8 cellular contexts compared by ENCODE assay signal in the genomic region with DNA sequence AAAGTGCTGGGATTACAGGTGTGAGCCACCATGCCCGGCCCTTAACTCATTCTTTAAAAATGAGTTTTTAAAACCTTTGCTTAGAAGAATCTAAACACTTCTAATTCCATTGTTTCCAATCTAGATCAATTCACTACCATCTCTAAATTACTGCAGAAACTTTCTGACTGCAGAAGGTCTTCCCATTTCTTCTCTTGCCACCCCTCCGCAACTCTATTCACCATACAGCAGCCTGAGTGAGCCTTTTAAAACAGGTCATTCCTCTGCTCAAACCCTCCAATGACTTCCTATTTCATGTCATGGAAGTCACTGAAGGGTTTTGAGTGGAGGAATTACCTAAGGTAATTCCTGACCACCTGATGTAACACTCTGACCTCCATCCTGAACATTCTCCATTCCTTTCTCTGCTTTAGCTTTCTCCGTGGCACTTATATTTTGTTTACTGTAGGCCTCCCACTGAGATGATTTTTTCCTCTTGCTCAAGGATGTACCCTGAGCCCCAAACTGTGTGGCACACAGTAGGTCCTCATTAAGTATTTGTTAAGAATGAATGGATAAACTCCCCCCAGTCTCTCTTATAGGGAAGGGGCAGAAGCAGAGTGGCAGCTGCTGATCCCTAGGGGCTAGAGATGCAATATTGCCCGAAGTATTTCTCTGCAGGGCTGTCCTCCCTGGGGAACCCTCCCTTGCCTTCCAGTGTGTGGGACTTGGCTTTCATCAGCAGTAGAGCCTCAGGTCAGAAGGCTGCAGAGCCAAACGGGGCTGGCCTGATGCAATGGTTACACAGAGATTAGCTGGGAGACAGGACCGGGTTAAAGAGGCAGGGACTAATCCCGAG. TPM values are rescaled to one million over a fixed set of nuclear protein-coding genes. Genes with fewer than 3 reads are reported as not detected.
DNase-seq lines count a peak whose midpoint lies in the region; ATAC-seq and TF ChIP-seq lines count a peak whose summit lies in the region.

No MANE protein-coding gene starts in this region.

- ATAC-seq in body of pancreas (no peak), GM19324 (IDR thresholded peaks at IDR 0.05; ENCODE audit: low FRiP score, unreplicated experiment) (no peak), GM18519 (IDR thresholded peaks at IDR 0.05; ENCODE audit: low FRiP score, unreplicated experiment) (no peak), HG02870 (IDR thresholded peaks at IDR 0.05; ENCODE audit: unreplicated experiment) (no peak)

- peak overlapping the region; percentile 35 to 94 for H3K4me3 ChIP-seq in body of pancreas
- peak overlapping the region; percentile 90 for H3K4me3 ChIP-seq in kidney epithelial cell (ENCODE audit: low read depth, low read length)

- no peaks in the 10 kb centered on the region for H3K27me3 ChIP-seq in body of pancreas
- no peaks in the 10 kb centered on the region for H3K27me3 ChIP-seq in kidney epithelial cell (ENCODE audit: control insufficient read depth, insufficient read depth, low read length)

- DNase-seq in Daoy (ENCODE audit: low read depth): peak; percentile 34
- peak; percentile 82 for DNase-seq in NAMALWA (ENCODE audit: low spot score)
- DNase-seq in body of pancreas: peak; percentile 56 to 70 (median 62)
- DNase-seq in kidney epithelial cell (ENCODE audit: low read depth): no peak
- DNase-seq in stromal cell of bone marrow (ENCODE audit: low read depth): peak; percentile 10

- H3K36me3 ChIP-seq in body of pancreas (replicated peaks in 1 of 2; ENCODE audit: insufficient read depth in 1 of 2, low read depth in 2 of 2) (peaks cover 4 to 15% of the 10 kb centered on the region in 2 donors), kidney epithelial cell (ENCODE audit: control insufficient read depth, insufficient read depth, low read length) (peaks cover 2% of the 10 kb centered on the region)

- TF ChIP-seq POLR2A in body of pancreas (IDR thresholded peaks at IDR 0.05): no peak

- intact Hi-C loops in body of pancreas (cut with DNase I): no loop called here

- 9 to 19% methylated on average over 4 to 7 of the region's 7 CpGs for WGBS in body of pancreas, 2 donors

- no peak for TF ChIP-seq CTCF in body of pancreas (IDR thresholded peaks at IDR 0.05)
- no peak for TF ChIP-seq CTCF in kidney epithelial cell (IDR thresholded peaks at IDR 0.05; ENCODE audit: insufficient read depth, low read length, poor library complexity, severe bottlenecking)

- H3K4me1 ChIP-seq in body of pancreas: peaks cover 71% of the 10 kb centered on the region

- peak overlapping the region; percentile 95 to 99 (median 98) for H3K27ac ChIP-seq in body of pancreas

- no peaks in the 10 kb centered on the region for H3K9me3 ChIP-seq in body of pancreas

RNA-seq across cellular contexts. Expression of a gene that starts 1.2 kb away (rescaled TPM):
- 9.4 and 11.3 TPM in 2 replicates for total RNA-seq in Daoy (2014; rRNA removed; shearing (Covaris generic))
- total RNA-seq in body of pancreas (10 to 100 TPM in 1 of 2 donors, 1 to 10 TPM in 1; 7.3 to 12.7 TPM), kidney epithelial cell (95.7 and 107 TPM in 2 replicates)

RNA-seq across cellular contexts. Expression of a gene that starts 3.5 kb away (rescaled TPM):
- 0.57 and 0.91 TPM in 2 replicates for total RNA-seq in Daoy (2014; rRNA removed; shearing (Covaris generic))
- total RNA-seq in body of pancreas (10 to 100 TPM; 22.7 to 30.6 TPM), kidney epithelial cell (10.0 and 11.6 TPM in 2 replicates)

RNA-seq across cellular contexts. Expression of a gene that starts 27.9 kb away (rescaled TPM):
- total RNA-seq in Daoy (2014; rRNA removed; shearing (Covaris generic)): 108 and 118 TPM in 2 replicates
- total RNA-seq in body of pancreas (10 to 100 TPM; 80.1 to 89.2 TPM), kidney epithelial cell (154 and 191 TPM in 2 replicates)

RNA-seq across cellular contexts. Expression of a gene that starts 30.7 kb away (rescaled TPM):
- 0.69 and 1.0 TPM in 2 replicates for total RNA-seq in Daoy (2014; rRNA removed; shearing (Covaris generic))
- 1 to 10 TPM in 1 of 2 donors, under 1 TPM in 1; 0.33 to 1.3 TPM for total RNA-seq in body of pancreas
- total RNA-seq in kidney epithelial cell: 1.2 and 1.9 TPM in 2 replicates

RNA-seq across cellular contexts. Expression of a gene that starts 31.3 kb away (rescaled TPM):
- total RNA-seq in Daoy (2014; rRNA removed; shearing (Covaris generic)): 120 and 177 TPM in 2 replicates
- total RNA-seq in body of pancreas (100 to 1,000 TPM in 1 of 2 donors, 10 to 100 TPM in 1; 61.7 to 103 TPM), kidney epithelial cell (260 and 268 TPM in 2 replicates)
